ENCODE assay signal across 8 cellular contexts in genomic region chr4:56976283-56976877, GRCh38. TPM values are rescaled to one million over a fixed set of nuclear protein-coding genes. Genes with fewer than 3 reads are reported as not detected.
A peak's percentile ranks its signal among the peaks of the same experiment; 100 is the strongest.
DNase-seq lines count a peak whose midpoint lies in the region; ATAC-seq, FAIRE-seq and TF ChIP-seq lines count a peak whose summit lies in the region.

No MANE protein-coding gene starts in this region.

- H2BK120ac ChIP-seq in H9 (ENCODE audit: low read depth, low read length, poor library complexity, severe bottlenecking) = no peak overlapping the region

- POLR2A ChIA-PET in AG04449 (lab: Yijun Ruan, JAX) = interaction anchor here (1.1 to 1.6 kb wide), 3 partner anchors 16 to 68 kb away, joined by 3 to 20 read pairs (median 4); partner anchors contain the start of gene REST
- POLR2A ChIA-PET in activated CD4-positive, alpha-beta T cell treated with anti-CD3 and anti-CD28 coated beads, Interleukin-2, amount 10 ng/mL, durations not matched to agents 7 days and 5 days (lab: Charles Lee) = no interaction called here

- TF ChIP-seq CTCF in AG04449 (IDR thresholded peaks at IDR 0.05; ENCODE audit: insufficient read depth, low read length, missing control alignments) (no peak), H9 (conservative IDR thresholded peaks at IDR 0.05) (no peak)

- H3K23me2 ChIP-seq in H9 (ENCODE audit: insufficient read length, low read depth, low read length, poor library complexity, severe bottlenecking) = peaks cover 11% of the 10 kb centered on the region

- FAIRE-seq in RCC 7860 (lab: Jason Lieb, UNC) = no peak

- H3K4me2 ChIP-seq in H9 (ENCODE audit: insufficient read depth, insufficient read length, low read length) (peak overlapping the region; percentile 84), skeletal muscle satellite cell (ENCODE audit: low read length) (peak overlapping the region; percentile 100)

- no peak overlapping the region for H2AK5ac ChIP-seq in H9 (ENCODE audit: insufficient read length, low read length)

- H3K4me3 Mint-ChIP-seq in H9 = peak overlapping the region; percentile 100
- peak overlapping the region; percentile 99 for H3K4me3 Mint-ChIP-seq in activated CD4-positive, alpha-beta T cell treated with anti-CD3 and anti-CD28 coated beads, Interleukin-2, amount 10 ng/mL, durations not matched to agents 7 days and 5 days

- WGBS in H9 (ENCODE audit: extremely low coverage, insufficient read length, low lambda C conversion rate) = no CpG with 5 or more reads among the region's 36 CpGs

- no peak overlapping the region for H3K27ac Mint-ChIP-seq in H9
- peak overlapping the region; percentile 81 for H3K27ac Mint-ChIP-seq in activated CD4-positive, alpha-beta T cell treated with anti-CD3 and anti-CD28 coated beads, Interleukin-2, amount 10 ng/mL, durations not matched to agents 7 days and 5 days

- H3K27ac ChIP-seq in H9 (ENCODE audit: insufficient read length, low read depth, low read length) = no peak overlapping the region

- CTCF ChIA-PET in AG04449 (lab: Yijun Ruan, JAX) = interaction anchor here (1.3 to 2.7 kb wide), 3 partner anchors 10 to 17 kb away, joined by 5 to 8 read pairs (median 5); no protein-coding TSS in a partner anchor
- CTCF ChIA-PET in activated CD4-positive, alpha-beta T cell treated with anti-CD3 and anti-CD28 coated beads, Interleukin-2, amount 10 ng/mL, durations not matched to agents 7 days and 5 days (lab: Charles Lee) = interaction anchor here (1.6 to 2.8 kb wide), 4 partner anchors 11 to 540 kb away, joined by 4 to 10 read pairs (median 6); partner anchors contain the start of genes PAICS, PPAT and REST

- H3K27me3 ChIP-seq in H9 (ENCODE audit: insufficient read depth, low read length) = no peaks in the 10 kb centered on the region
- no peaks in the 10 kb centered on the region for H3K27me3 ChIP-seq in skeletal muscle satellite cell (ENCODE audit: control insufficient read depth, insufficient read depth, low read length)

- H3K4me1 Mint-ChIP-seq in H9 = peaks cover 11 to 17% of the 10 kb centered on the region in 2 experiments
- peaks cover 49% of the 10 kb centered on the region for H3K4me1 Mint-ChIP-seq in activated CD4-positive, alpha-beta T cell treated with anti-CD3 and anti-CD28 coated beads, Interleukin-2, amount 10 ng/mL, durations not matched to agents 7 days and 5 days

- no peak overlapping the region for H2AFZ ChIP-seq in H9 (ENCODE audit: low read length)

- H2BK15ac ChIP-seq in H9 (ENCODE audit: low read depth, low read length) = no peak overlapping the region

- intact Hi-C loops in left cardiac atrium (cut with DNase I) = no loop called here

- H2BK12ac ChIP-seq in H9 (ENCODE audit: insufficient read length, low read depth, low read length) = no peak overlapping the region

- no peaks in the 10 kb centered on the region; a peak in 3 of 5 replicates for H3K9me3 Mint-ChIP-seq in H9
- peaks cover 14% of the 10 kb centered on the region for H3K9me3 Mint-ChIP-seq in activated CD4-positive, alpha-beta T cell treated with anti-CD3 and anti-CD28 coated beads, Interleukin-2, amount 10 ng/mL, durations not matched to agents 7 days and 5 days

- H3K18ac ChIP-seq in H9 (ENCODE audit: insufficient read length, low read depth, low read length) = no peak overlapping the region

- H3K4me1 ChIP-seq in H9 (ENCODE audit: insufficient read depth, low read length) = no peaks in the 10 kb centered on the region; the same call in 1 of the 2 replicates
- H3K4me1 ChIP-seq in skeletal muscle satellite cell (ENCODE audit: control insufficient read depth, insufficient read depth, low read length) = peaks cover 15% of the 10 kb centered on the region

- H3K27me3 Mint-ChIP-seq in H9 (ENCODE audit: low read depth) = no peaks in the 10 kb centered on the region
- no peaks in the 10 kb centered on the region for H3K27me3 Mint-ChIP-seq in activated CD4-positive, alpha-beta T cell treated with anti-CD3 and anti-CD28 coated beads, Interleukin-2, amount 10 ng/mL, durations not matched to agents 7 days and 5 days

- H3K36me3 ChIP-seq in skeletal muscle satellite cell (ENCODE audit: insufficient read depth, low read length) = peaks cover 26% of the 10 kb centered on the region

- no peak overlapping the region for H4K8ac ChIP-seq in H9 (replicated peaks; ENCODE audit: insufficient read length, low read depth, low read length)

- no peak for DNase-seq in AG04449 (ENCODE audit: low read depth, low spot score)
- DNase-seq in H9 = no peak
- no peak for DNase-seq in activated CD4-positive, alpha-beta T cell treated with anti-CD3 and anti-CD28 coated beads, Interleukin-2, amount 10 ng/mL, durations not matched to agents 7 days and 5 days
- DNase-seq in left cardiac atrium = peak; percentile 26
- DNase-seq in RCC 7860 (ENCODE audit: low spot score) = no peak
- DNase-seq in SKM-1 (lab: John Stamatoyannopoulos, UW; ENCODE audit: unreplicated experiment) = no peak

- H4K20me1 ChIP-seq in H9 (ENCODE audit: control insufficient read depth, insufficient read depth, insufficient read length) = no peaks in the 10 kb centered on the region

- H4K91ac ChIP-seq in H9 (ENCODE audit: insufficient read length, low read depth, low read length) = no peak overlapping the region

- H3K9ac ChIP-seq in H9 (ENCODE audit: extremely low read depth, insufficient read length, low read length) = peak overlapping the region; percentile 61
- peak overlapping the region; percentile 95 for H3K9ac ChIP-seq in skeletal muscle satellite cell (ENCODE audit: low read depth, low read length)

- H3K56ac ChIP-seq in H9 (ENCODE audit: insufficient read length, low read depth, low read length) = no peak overlapping the region

- H3K4me3 ChIP-seq in AG04449 (ENCODE audit: low read depth, low read length) = peak overlapping the region; percentile 99
- H3K4me3 ChIP-seq in skeletal muscle satellite cell (ENCODE audit: low read length) = peak overlapping the region; percentile 98

- no peak overlapping the region for H3T11ph ChIP-seq in H9 (ENCODE audit: low read length)

- peaks cover 35% of the 10 kb centered on the region for H3K79me2 ChIP-seq in H9 (ENCODE audit: insufficient read depth, low read length)

- no peak overlapping the region for H2BK20ac ChIP-seq in H9 (ENCODE audit: low read depth, low read length, poor library complexity, severe bottlenecking)

- no peak overlapping the region for H2BK5ac ChIP-seq in H9 (ENCODE audit: insufficient read length, low read length)

- ATAC-seq in left cardiac atrium = no peak
- ATAC-seq in HG02610 (IDR thresholded peaks at IDR 0.05; ENCODE audit: unreplicated experiment) = no peak

- H4K5ac ChIP-seq in H9 (ENCODE audit: insufficient read length, low read depth, low read length) = no peak overlapping the region

- no peak overlapping the region for H3K4ac ChIP-seq in H9 (ENCODE audit: low read depth, low read length)

- peak overlapping the region; percentile 26; the same call in 1 of the 2 replicates for H3K14ac ChIP-seq in H9 (ENCODE audit: insufficient read depth, low read length)

- no peaks in the 10 kb centered on the region for H3K79me1 ChIP-seq in H9 (ENCODE audit: insufficient read depth, low read depth, low read length, poor library complexity, severe bottlenecking)

- no peaks in the 10 kb centered on the region for H3K9me3 ChIP-seq in H9 (ENCODE audit: control insufficient read depth, low read depth, low read length)
- peaks cover 8% of the 10 kb centered on the region for H3K9me3 ChIP-seq in skeletal muscle satellite cell (replicated peaks; ENCODE audit: low read length)

- H3K36me3 Mint-ChIP-seq in H9 (ENCODE audit: insufficient read depth in 1 of 3, low read depth in 3 of 3) = peaks cover 27 to 41% (median 33%) of the 10 kb centered on the region in 3 experiments
- peaks cover 57% of the 10 kb centered on the region for H3K36me3 Mint-ChIP-seq in activated CD4-positive, alpha-beta T cell treated with anti-CD3 and anti-CD28 coated beads, Interleukin-2, amount 10 ng/mL, durations not matched to agents 7 days and 5 days (ENCODE audit: low read depth)

- no peak overlapping the region for H3K23ac ChIP-seq in H9 (ENCODE audit: insufficient read length, low read depth, low read length)

RNA-seq across cellular contexts. Expression of gene NOA1, which starts 1.0 kb away (rescaled TPM):
- total RNA-seq in H9 (2021) (22.2 and 22.8 TPM in 2 replicates), left cardiac atrium (1 to 10 TPM; 8.8 to 9.2 TPM)
- 10 to 100 TPM; 21.7 to 24.7 TPM for total RNA-seq in activated CD4-positive, alpha-beta T cell treated with anti-CD3 and anti-CD28 coated beads, Interleukin-2, amount 10 ng/mL, durations not matched to agents 7 days and 5 days
- 18.8 and 22.3 TPM in 2 replicates for total RNA-seq in skeletal muscle satellite cell (2012; rRNA removed)

RNA-seq across cellular contexts. Expression of gene POLR2B, which starts 2.3 kb away (rescaled TPM):
- total RNA-seq in H9 (2021) = 108 and 111 TPM in 2 replicates
- total RNA-seq in activated CD4-positive, alpha-beta T cell treated with anti-CD3 and anti-CD28 coated beads, Interleukin-2, amount 10 ng/mL, durations not matched to agents 7 days and 5 days = 100 to 1,000 TPM; 113 to 117 TPM
- total RNA-seq in left cardiac atrium = 10 to 100 TPM; 67.0 to 78.4 TPM
- 91.1 and 101 TPM in 2 replicates for total RNA-seq in skeletal muscle satellite cell (2012; rRNA removed)
